ENCODE assay signal across 31 cellular contexts in genomic region chr5:177511796-177512675, GRCh38. TPM values are rescaled to one million over a fixed set of nuclear protein-coding genes. Genes with fewer than 3 reads are reported as not detected.
A peak's percentile ranks its signal among the peaks of the same experiment; 100 is the strongest.
DNase-seq lines count a peak whose midpoint lies in the region; ATAC-seq, FAIRE-seq and TF ChIP-seq lines count a peak whose summit lies in the region.
"Had no signal": no experiment of that assay in that cellular context is flagged by ENCODE, and none has a peak within 500 bp of the region (broad histone marks: within the 10 kb centered on the region; RNA-seq: fewer than 3 reads in every experiment).

No MANE protein-coding gene starts in this region.

- peak overlapping the region; percentile 99 for H3K27ac ChIP-seq in BLaER1
- H3K27ac ChIP-seq in HL-60 (replicated peaks): peak overlapping the region; percentile 96
- no peak overlapping the region for H3K27ac ChIP-seq in K562 (ENCODE audit: extremely low read depth, low read depth, low read length)
- no peak overlapping the region for H3K27ac ChIP-seq in ascending aorta
- H3K27ac ChIP-seq: epithelial cell of prostate, right lobe of liver, SJCRH30, tibial artery, WERI-Rb-1 had no signal

- in situ Hi-C loops in K562 (cut with MboI): no loop called here

- H3K36me3 ChIP-seq in BLaER1 (peaks cover 69% of the 10 kb centered on the region), K562 (ENCODE audit: control insufficient read depth, insufficient read depth, low read length) (peaks cover 77% of the 10 kb centered on the region), ascending aorta (peaks cover 39 to 52% of the 10 kb centered on the region in 2 donors)

- H3K4me3 Mint-ChIP-seq in neural crest cell (peak overlapping the region; percentile 27), HFFc6 (no peak overlapping the region)
- H3K4me3 Mint-ChIP-seq: activated T-helper 17 cell treated with anti-CD3 and anti-CD28 coated beads, Interleukin-2, amount 50 U/mL, for 72 hours; GM23338 had no signal

- no peak for TF ChIP-seq RAD21 in K562 (CRISPR knock-in tag; conservative IDR thresholded peaks at IDR 0.05 in 1 of 2, IDR thresholded peaks at IDR 0.05 in 1 of 2)

- no peak for TF ChIP-seq EP300 in K562 (IDR thresholded peaks at IDR 0.05; ENCODE audit: low read length)

- POLR2A ChIA-PET in K562 (lab: Yijun Ruan, JAX): interaction anchor here (1.0 to 1.1 kb wide), 2 partner anchors 15 to 16 kb away, joined by 3 read pairs; partner anchors contain the start of gene PDLIM7

- H3K27me3 ChIP-seq in BLaER1: no peaks in the 10 kb centered on the region
- no peaks in the 10 kb centered on the region for H3K27me3 ChIP-seq in HL-60 (ENCODE audit: insufficient read depth, poor library complexity, severe bottlenecking)
- H3K27me3 ChIP-seq in K562 (ENCODE audit: control insufficient read depth in 2 of 2, insufficient read depth in 2 of 2, low read length in 2 of 2): no peaks in the 10 kb centered on the region
- no peaks in the 10 kb centered on the region for H3K27me3 ChIP-seq in ascending aorta
- H3K27me3 ChIP-seq: right lobe of liver, SJCRH30, tibial artery had no signal

- H3K4me2 ChIP-seq in BLaER1 (peak overlapping the region; percentile 98), K562 (ENCODE audit: insufficient read depth, low read length) (no peak overlapping the region)
- H3K4me2 ChIP-seq: GM23338 had no signal

- H2AFZ ChIP-seq in K562 (ENCODE audit: low read depth, low read length): no peak overlapping the region
- H2AFZ ChIP-seq: GM23338 had no signal

- intact Hi-C loops in K562 (cut with micrococcal nuclease): no loop called here
- intact Hi-C loops in ascending aorta (cut with DNase I): loop anchor here (10.0 kb wide), 1 partner anchor 83 kb away; the partner anchor contains the start of gene TMED9

- BruUV-seq in K562 (replicated peaks; lab: Mats Ljungman, UMichigan): TSS peak; percentile 24

- CTCF ChIA-PET in K562 (lab: Yijun Ruan, JAX; ENCODE audit: low intra/inter-chr PET ratio): interaction anchor here (0.6 kb wide), 1 partner anchor 640 kb away, joined by 3 read pairs; no protein-coding TSS in a partner anchor

- H3K79me2 ChIP-seq in K562 (ENCODE audit: control insufficient read depth, insufficient read depth, low read length): peaks cover 42% of the 10 kb centered on the region

- H3K9me1 ChIP-seq in K562 (ENCODE audit: control insufficient read depth, insufficient read depth, low read length): no peaks in the 10 kb centered on the region

- H3K9ac ChIP-seq in BLaER1 (peak overlapping the region; percentile 99), K562 (ENCODE audit: insufficient read depth in 1 of 2, low read depth in 2 of 2, low read length in 2 of 2) (peak overlapping the region in 1 of 2 experiments; percentile 10; a peak in 1 of 4 replicates)

- TF ChIP-seq CTCF in HL-60 (IDR thresholded peaks at IDR 0.05; ENCODE audit: insufficient read depth, low read length) (no peak), K562 (IDR thresholded peaks at IDR 0.05 in 2 of 3, conservative IDR thresholded peaks at IDR 0.05 in 1 of 3; ENCODE audit: insufficient read depth in 2 of 3, low read depth in 1 of 3, low read length in 3 of 3) (no peak), neural crest cell (conservative IDR thresholded peaks at IDR 0.05) (no peak), ascending aorta (IDR thresholded peaks at IDR 0.05) (no peak), HFFc6 (IDR thresholded peaks at IDR 0.05) (no peak)

- no peaks in the 10 kb centered on the region for H3K9me3 Mint-ChIP-seq in neural crest cell
- H3K9me3 Mint-ChIP-seq in HFFc6: no peaks in the 10 kb centered on the region
- H3K9me3 Mint-ChIP-seq: activated naive CD4-positive, alpha-beta T cell treated with anti-CD3 and anti-CD28 coated beads, Interleukin-2, amount 50 U/mL, for 24 hours; activated T-helper 17 cell treated with anti-CD3 and anti-CD28 coated beads, Interleukin-2, amount 50 U/mL, for 72 hours had no signal

- no peak for ATAC-seq in K562
- ATAC-seq: activated T-helper 17 cell treated with anti-CD3 and anti-CD28 coated beads, Interleukin-2, amount 50 U/mL, for 72 hours; GM23338; left colon; right lobe of liver had no signal

- H3K27ac Mint-ChIP-seq in neural crest cell (ENCODE audit: unreplicated experiment) (no peak overlapping the region), HFFc6 (no peak overlapping the region)
- H3K27ac Mint-ChIP-seq: activated naive CD4-positive, alpha-beta T cell treated with anti-CD3 and anti-CD28 coated beads, Interleukin-2, amount 50 U/mL, for 24 hours; activated T-helper 17 cell treated with anti-CD3 and anti-CD28 coated beads, Interleukin-2, amount 50 U/mL, for 72 hours; GM23338; progenitor cell of endocrine pancreas had no signal

- FAIRE-seq in K562 (lab: Jason Lieb, UNC): no peak
- FAIRE-seq: colon, HTR-8/SVneo had no signal

- peaks cover 2% of the 10 kb centered on the region for H3K27me3 Mint-ChIP-seq in neural crest cell (ENCODE audit: low read depth)
- H3K27me3 Mint-ChIP-seq in HFFc6 (ENCODE audit: insufficient read depth): peaks cover 2% of the 10 kb centered on the region; the same call in 1 of the 2 replicates
- H3K27me3 Mint-ChIP-seq: activated naive CD4-positive, alpha-beta T cell treated with anti-CD3 and anti-CD28 coated beads, Interleukin-2, amount 50 U/mL, for 24 hours; activated T-helper 17 cell treated with anti-CD3 and anti-CD28 coated beads, Interleukin-2, amount 50 U/mL, for 72 hours; progenitor cell of endocrine pancreas had no signal

- H3K4me3 ChIP-seq in BLaER1 (peak overlapping the region; percentile 91), HL-60 (replicated peaks; ENCODE audit: insufficient read depth, low read length) (no peak overlapping the region), K562 (no peak overlapping the region), ascending aorta (no peak overlapping the region)
- H3K4me3 ChIP-seq: GM23338, right lobe of liver, SJCRH30, tibial artery had no signal

- 90% methylated on average over 31 of the region's 34 CpGs for WGBS in K562 (ENCODE audit: insufficient coverage, low coverage, missing lambda C conversion rate)

- H3K4me1 Mint-ChIP-seq in neural crest cell (peaks cover 27% of the 10 kb centered on the region), HFFc6 (ENCODE audit: low read depth) (peaks cover 14% of the 10 kb centered on the region)

- H3K36me3 Mint-ChIP-seq in neural crest cell (ENCODE audit: low read depth) (peaks cover 13% of the 10 kb centered on the region), HFFc6 (ENCODE audit: low read depth) (peaks cover 29% of the 10 kb centered on the region)

- H3K9me3 ChIP-seq in BLaER1 (no peaks in the 10 kb centered on the region), K562 (replicated peaks; ENCODE audit: control insufficient read depth, insufficient read depth, low read depth, low read length) (no peaks in the 10 kb centered on the region), ascending aorta (no peaks in the 10 kb centered on the region)
- H3K9me3 ChIP-seq: right lobe of liver, SJCRH30, tibial artery had no signal

- H3K4me1 ChIP-seq in BLaER1 (peaks cover 70% of the 10 kb centered on the region), K562 (replicated peaks in 1 of 2; ENCODE audit: control insufficient read depth in 2 of 2, insufficient read depth in 2 of 2, low read length in 2 of 2) (peaks cover 34 to 69% of the 10 kb centered on the region in 2 experiments), ascending aorta (peaks cover 4 to 10% of the 10 kb centered on the region in 2 donors)

- H4K20me1 ChIP-seq in BLaER1 (peaks cover 18% of the 10 kb centered on the region; the same call in 1 of the 2 replicates), K562 (replicated peaks; ENCODE audit: control insufficient read depth, insufficient read depth, low read length) (no peaks in the 10 kb centered on the region)

- no peak for TF ChIP-seq POLR2A in K562 (conservative IDR thresholded peaks at IDR 0.05)

- DNase-seq in HL-60 (ENCODE audit: low read depth in 1 of 2, low spot score in 1 of 2) (no peak), K562 (ENCODE audit: extremely low read depth in 1 of 4, low spot score in 3 of 4) (no peak), neural crest cell (ENCODE audit: low read depth, low spot score) (no peak), NCI-H82 treated with DMSO at 0.1 percent for 48 hours (lab: John Stamatoyannopoulos, UW; ENCODE audit: unreplicated experiment) (no peak), ascending aorta (ENCODE audit: low spot score in 2 of 2) (no peak), HFFc6 (no peak)
- no peak for DNase-seq in activated naive CD4-positive, alpha-beta T cell (lab: John Stamatoyannopoulos, UW)
- DNase-seq: activated CD4-positive, alpha-beta T cell treated with anti-CD3 and anti-CD28 coated beads for 48 hours; amniotic stem cell; effector CD4-positive, alpha-beta T cell; hypothalamus; Kasumi-1; left colon; mesenchymal stem cell; NCI-H1436 treated with DMSO at 0.1 percent for 48 hours; NCI-H2081 treated with DMSO at 0.1 percent for 48 hours; NCI-H226; SJCRH30; stimulated activated CD4-positive, alpha-beta T cell treated with anti-CD3 and anti-CD28 coated beads, Interleukin-2, amount 100 ng/mL, for 48 hours; T1000; tibial artery; WERI-Rb-1 had no signal

RNA-seq across cellular contexts. Expression of gene DOK3, which starts 2.4 kb away (rescaled TPM):
- total RNA-seq in K562 (2011; cell fraction: chromatin; rRNA removed; ENCODE audit: low replicate concordance): 31.3 and 80.0 TPM in 2 replicates
- total RNA-seq in K562 (2011; cell fraction: nucleolus; rRNA removed): 40.8 and 45.7 TPM in 2 replicates
- 31.9 and 45.3 TPM in 2 replicates for total RNA-seq in K562 (2011; cell fraction: nucleoplasm; rRNA removed)
- 9.2 and 11.0 TPM in 2 replicates for total RNA-seq in K562 (2014; rRNA removed)
- total RNA-seq in K562 (2014; rRNA removed; fragmentation: Illumina TruSeq; extraction: Trizol): 2.0 TPM in 2 replicates
- 5.9 and 7.2 TPM in 2 replicates for total RNA-seq in K562 (2015; rRNA removed; fragmentation: Illumina TruSeq; extraction: Trizol)
- total RNA-seq in K562 (2021): 15.7 and 21.1 TPM in 2 replicates
- 8.0 and 16.1 TPM in 2 replicates for polyA plus RNA-seq in K562 (2011; rRNA removed)
- polyA plus RNA-seq in K562 (2011; cell fraction: cytosol; rRNA removed): 15.1 and 21.5 TPM in 2 replicates
- 70.3 and 111 TPM in 2 replicates for polyA plus RNA-seq in K562 (2011; cell fraction: nucleus; rRNA removed)
- 14.5 and 23.5 TPM in 2 replicates for polyA plus RNA-seq in K562 (2012)
- 10.1 and 12.5 TPM in 2 replicates for polyA plus RNA-seq in K562 (2014; fragmentation: Illumina TruSeq; extraction: Trizol)
- polyA plus RNA-seq in K562 (2014; fragmentation: Nextera tagmentation; extraction: Ambion mirVana): 1 to 10 TPM; 1.3 to 1.7 TPM
- polyA plus RNA-seq in K562 (2014; rRNA removed): 16.9 and 23.0 TPM in 2 replicates
- 3.9 and 4.1 TPM in 2 replicates for polyA minus RNA-seq in K562 (2011; rRNA and poly(A)+ RNA removed)
- polyA minus RNA-seq in K562 (2011; cell fraction: cytosol; rRNA and poly(A)+ RNA removed): 7.4 and 11.9 TPM in 2 replicates
- polyA minus RNA-seq in K562 (2011; cell fraction: nucleus; rRNA and poly(A)+ RNA removed): 18.3 and 19.9 TPM in 2 replicates
- 10.5 and 11.4 TPM in 2 replicates for total RNA-seq in neural crest cell
- 0.32 TPM for total RNA-seq in ascending aorta
- 1 to 10 TPM; 1.1 to 2.6 (median 1.3) TPM for total RNA-seq in HFFc6 (2021; fragmentation: NEBNext Ultra II Directional; extraction: Animal tissue kit (Norgen Biotek cat#: 25700))

RNA-seq across cellular contexts. Expression of gene DDX41, which starts 4.7 kb away (rescaled TPM):
- 156 and 392 TPM in 2 replicates for total RNA-seq in K562 (2011; cell fraction: chromatin; rRNA removed; ENCODE audit: low replicate concordance)
- 235 and 242 TPM in 2 replicates for total RNA-seq in K562 (2011; cell fraction: nucleolus; rRNA removed)
- 123 and 170 TPM in 2 replicates for total RNA-seq in K562 (2011; cell fraction: nucleoplasm; rRNA removed)
- total RNA-seq in K562 (2014; rRNA removed) (284 and 396 TPM in 2 replicates), K562 (2014; rRNA removed; fragmentation: Illumina TruSeq; extraction: Trizol) (41.4 and 53.7 TPM in 2 replicates), K562 (2015; rRNA removed; fragmentation: Illumina TruSeq; extraction: Trizol) (97.1 and 116 TPM in 2 replicates), K562 (2021) (164 and 167 TPM in 2 replicates), neural crest cell (125 and 130 TPM in 2 replicates), ascending aorta (117 TPM)
- polyA plus RNA-seq in K562 (2011; rRNA removed) (138 and 148 TPM in 2 replicates), K562 (2014; fragmentation: Illumina TruSeq; extraction: Trizol) (94.9 and 113 TPM in 2 replicates), K562 (2014; fragmentation: Nextera tagmentation; extraction: Ambion mirVana) (10 to 100 TPM; 38.2 to 60.1 TPM), K562 (2014; rRNA removed) (234 and 236 TPM in 2 replicates)
- polyA plus RNA-seq in K562 (2011; cell fraction: cytosol; rRNA removed): 199 and 327 TPM in 2 replicates
- 545 and 753 TPM in 2 replicates for polyA plus RNA-seq in K562 (2011; cell fraction: nucleus; rRNA removed)
- 166 and 178 TPM in 2 replicates for polyA plus RNA-seq in K562 (2012)
- 143 and 154 TPM in 2 replicates for polyA minus RNA-seq in K562 (2011; rRNA and poly(A)+ RNA removed)
- 157 and 376 TPM in 2 replicates for polyA minus RNA-seq in K562 (2011; cell fraction: cytosol; rRNA and poly(A)+ RNA removed)
- 191 and 218 TPM in 2 replicates for polyA minus RNA-seq in K562 (2011; cell fraction: nucleus; rRNA and poly(A)+ RNA removed)
- total RNA-seq in HFFc6 (2021; fragmentation: NEBNext Ultra II Directional; extraction: Animal tissue kit (Norgen Biotek cat#: 25700)): 100 to 1,000 TPM in 3 of 6 experiments, 10 to 100 TPM in 3; 83.8 to 105 (median 98.5) TPM

RNA-seq across cellular contexts. Expression of gene PDLIM7, which starts 14.6 kb away (rescaled TPM):
- total RNA-seq in K562 (2011; cell fraction: chromatin; rRNA removed; ENCODE audit: low replicate concordance): 145 and 420 TPM in 2 replicates
- 271 and 275 TPM in 2 replicates for total RNA-seq in K562 (2011; cell fraction: nucleolus; rRNA removed)
- 200 and 231 TPM in 2 replicates for total RNA-seq in K562 (2011; cell fraction: nucleoplasm; rRNA removed)
- total RNA-seq in K562 (2014; rRNA removed): 85.6 and 89.0 TPM in 2 replicates
- total RNA-seq in K562 (2014; rRNA removed; fragmentation: Illumina TruSeq; extraction: Trizol): 6.4 and 10.4 TPM in 2 replicates
- 32.6 and 38.1 TPM in 2 replicates for total RNA-seq in K562 (2015; rRNA removed; fragmentation: Illumina TruSeq; extraction: Trizol)
- 112 and 124 TPM in 2 replicates for total RNA-seq in K562 (2021)
- polyA plus RNA-seq in K562 (2011; rRNA removed): 34.7 and 66.8 TPM in 2 replicates
- polyA plus RNA-seq in K562 (2011; cell fraction: cytosol; rRNA removed): 40.6 and 105 TPM in 2 replicates
- polyA plus RNA-seq in K562 (2011; cell fraction: nucleus; rRNA removed): 255 and 454 TPM in 2 replicates
- 79.5 and 127 TPM in 2 replicates for polyA plus RNA-seq in K562 (2012)
- 25.5 and 49.4 TPM in 2 replicates for polyA plus RNA-seq in K562 (2014; fragmentation: Illumina TruSeq; extraction: Trizol)
- 1 to 10 TPM; 2.1 to 4.1 TPM for polyA plus RNA-seq in K562 (2014; fragmentation: Nextera tagmentation; extraction: Ambion mirVana)
- polyA plus RNA-seq in K562 (2014; rRNA removed): 115 and 119 TPM in 2 replicates
- 18.4 and 18.7 TPM in 2 replicates for polyA minus RNA-seq in K562 (2011; rRNA and poly(A)+ RNA removed)
- 39.0 and 41.5 TPM in 2 replicates for polyA minus RNA-seq in K562 (2011; cell fraction: cytosol; rRNA and poly(A)+ RNA removed)
- polyA minus RNA-seq in K562 (2011; cell fraction: nucleus; rRNA and poly(A)+ RNA removed): 90.7 and 100 TPM in 2 replicates
- 129 and 147 TPM in 2 replicates for total RNA-seq in neural crest cell
- total RNA-seq in ascending aorta: 1,082 TPM
- 100 to 1,000 TPM; 339 to 353 (median 343) TPM for total RNA-seq in HFFc6 (2021; fragmentation: NEBNext Ultra II Directional; extraction: Animal tissue kit (Norgen Biotek cat#: 25700))

RNA-seq across cellular contexts. Expression of gene DBN1, which starts 38.6 kb away (rescaled TPM):
- total RNA-seq in K562 (2011; cell fraction: chromatin; rRNA removed; ENCODE audit: low replicate concordance): 62.9 and 114 TPM in 2 replicates
- total RNA-seq in K562 (2011; cell fraction: nucleolus; rRNA removed): 51.0 and 54.6 TPM in 2 replicates
- 24.9 and 46.2 TPM in 2 replicates for total RNA-seq in K562 (2011; cell fraction: nucleoplasm; rRNA removed)
- total RNA-seq in K562 (2014; rRNA removed): 72.9 and 87.2 TPM in 2 replicates
- 11.7 and 12.3 TPM in 2 replicates for total RNA-seq in K562 (2014; rRNA removed; fragmentation: Illumina TruSeq; extraction: Trizol)
- total RNA-seq in K562 (2015; rRNA removed; fragmentation: Illumina TruSeq; extraction: Trizol): 27.9 and 33.0 TPM in 2 replicates
- total RNA-seq in K562 (2021): 78.9 and 84.3 TPM in 2 replicates
- 34.3 and 44.2 TPM in 2 replicates for polyA plus RNA-seq in K562 (2011; rRNA removed)
- polyA plus RNA-seq in K562 (2011; cell fraction: cytosol; rRNA removed): 21.2 and 83.9 TPM in 2 replicates
- 142 and 188 TPM in 2 replicates for polyA plus RNA-seq in K562 (2011; cell fraction: nucleus; rRNA removed)
- 44.7 and 45.1 TPM in 2 replicates for polyA plus RNA-seq in K562 (2012)
- 22.1 and 54.4 TPM in 2 replicates for polyA plus RNA-seq in K562 (2014; fragmentation: Illumina TruSeq; extraction: Trizol)
- under 1 TPM; 0.25 to 0.34 TPM for polyA plus RNA-seq in K562 (2014; fragmentation: Nextera tagmentation; extraction: Ambion mirVana)
- polyA plus RNA-seq in K562 (2014; rRNA removed): 53.2 and 81.8 TPM in 2 replicates
- polyA minus RNA-seq in K562 (2011; rRNA and poly(A)+ RNA removed): 20.0 and 24.6 TPM in 2 replicates
- 26.6 and 37.0 TPM in 2 replicates for polyA minus RNA-seq in K562 (2011; cell fraction: cytosol; rRNA and poly(A)+ RNA removed)
- 30.0 and 61.5 TPM in 2 replicates for polyA minus RNA-seq in K562 (2011; cell fraction: nucleus; rRNA and poly(A)+ RNA removed)
- 387 and 410 TPM in 2 replicates for total RNA-seq in neural crest cell
- total RNA-seq in ascending aorta: 151 TPM
- total RNA-seq in HFFc6 (2021; fragmentation: NEBNext Ultra II Directional; extraction: Animal tissue kit (Norgen Biotek cat#: 25700)): 100 to 1,000 TPM; 346 to 394 (median 358) TPM

RNA-seq across cellular contexts. Expression of gene FAM193B, which starts 42.3 kb away (rescaled TPM):
- 296 and 489 TPM in 2 replicates for total RNA-seq in K562 (2011; cell fraction: chromatin; rRNA removed; ENCODE audit: low replicate concordance)
- total RNA-seq in K562 (2011; cell fraction: nucleolus; rRNA removed): 300 and 332 TPM in 2 replicates
- 230 and 273 TPM in 2 replicates for total RNA-seq in K562 (2011; cell fraction: nucleoplasm; rRNA removed)
- total RNA-seq in K562 (2014; rRNA removed) (33.6 and 53.1 TPM in 2 replicates), K562 (2014; rRNA removed; fragmentation: Illumina TruSeq; extraction: Trizol) (15.2 and 18.0 TPM in 2 replicates), K562 (2015; rRNA removed; fragmentation: Illumina TruSeq; extraction: Trizol) (31.7 and 37.3 TPM in 2 replicates), K562 (2021) (58.7 and 59.4 TPM in 2 replicates), neural crest cell (96.3 and 98.4 TPM in 2 replicates), ascending aorta (116 TPM)
- polyA plus RNA-seq in K562 (2011; rRNA removed) (51.5 and 73.5 TPM in 2 replicates), K562 (2014; fragmentation: Illumina TruSeq; extraction: Trizol) (44.1 and 45.0 TPM in 2 replicates), K562 (2014; fragmentation: Nextera tagmentation; extraction: Ambion mirVana) (1 to 10 TPM; 4.4 to 5.0 TPM), K562 (2014; rRNA removed) (73.4 and 76.4 TPM in 2 replicates)
- 30.7 and 38.5 TPM in 2 replicates for polyA plus RNA-seq in K562 (2011; cell fraction: cytosol; rRNA removed)
- 492 and 661 TPM in 2 replicates for polyA plus RNA-seq in K562 (2011; cell fraction: nucleus; rRNA removed)
- 52.7 and 87.6 TPM in 2 replicates for polyA plus RNA-seq in K562 (2012)
- polyA minus RNA-seq in K562 (2011; rRNA and poly(A)+ RNA removed): 11.0 and 15.0 TPM in 2 replicates
- 10.5 and 24.3 TPM in 2 replicates for polyA minus RNA-seq in K562 (2011; cell fraction: cytosol; rRNA and poly(A)+ RNA removed)
- 47.3 and 51.4 TPM in 2 replicates for polyA minus RNA-seq in K562 (2011; cell fraction: nucleus; rRNA and poly(A)+ RNA removed)
- total RNA-seq in HFFc6 (2021; fragmentation: NEBNext Ultra II Directional; extraction: Animal tissue kit (Norgen Biotek cat#: 25700)): 10 to 100 TPM; 16.1 to 25.6 (median 21.6) TPM

Comparison
In these comparisons a context has a peak if more than half of its experiments do, and no peak if none do; other contexts are left out.
1. H3K27ac ChIP-seq: peak in BLaER1 (single experiment) and HL-60 (single experiment); none in K562 (single experiment) and ascending aorta (0 of 2).